In the genomic region with DNA sequence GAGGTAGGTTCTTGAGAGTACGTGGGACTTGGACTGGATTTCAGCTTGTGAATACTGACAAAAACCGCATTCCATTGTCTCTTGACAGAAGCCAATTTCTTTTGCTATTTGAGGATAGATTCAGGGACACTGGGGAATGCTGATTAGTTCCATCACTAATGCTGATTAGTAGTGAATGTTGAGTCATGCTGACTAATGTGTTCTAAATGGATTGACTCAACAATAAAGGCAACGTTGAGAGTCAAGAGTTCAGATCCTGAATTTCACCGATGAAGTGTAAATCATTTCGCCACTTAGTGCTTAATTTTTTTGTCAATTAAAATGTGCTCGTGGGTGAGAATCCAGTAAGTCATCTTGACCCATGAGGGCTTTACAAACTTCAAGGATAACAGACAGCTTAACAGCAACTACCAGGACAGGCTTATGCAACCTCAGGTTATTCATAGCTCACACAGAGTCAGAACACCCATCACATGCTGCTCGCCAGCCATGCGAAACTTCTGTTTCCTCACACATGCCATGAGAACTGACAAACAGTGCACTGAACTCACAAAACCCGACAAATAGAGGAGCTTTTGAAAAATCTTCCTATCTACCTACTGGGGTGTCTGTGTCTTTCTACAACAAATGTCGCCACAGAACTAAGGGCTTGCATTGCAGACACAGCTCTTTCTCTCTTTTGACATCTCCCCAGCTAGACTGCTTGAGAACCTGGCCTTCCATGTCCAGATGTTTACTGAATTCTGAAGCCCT, we compare ENCODE assay signal across 8 cellular contexts.
DNase-seq lines count a peak whose midpoint lies in the region; ATAC-seq, FAIRE-seq and TF ChIP-seq lines count a peak whose summit lies in the region.

No MANE protein-coding gene starts in this region.

- no peak overlapping the region for H2AFZ ChIP-seq in keratinocyte (ENCODE audit: control insufficient read depth, low read length)

- H3K9me3 ChIP-seq in A549: no peaks in the 10 kb centered on the region
- H3K9me3 ChIP-seq in keratinocyte (ENCODE audit: control insufficient read depth, low read depth, low read length): no peaks in the 10 kb centered on the region

- no peak overlapping the region for H3K4me3 Mint-ChIP-seq in stimulated activated naive CD8-positive, alpha-beta T cell treated with anti-CD3 and anti-CD28 coated beads, Interleukin-15, amount 100 ng/mL, for 72 hours

- no peak for TF ChIP-seq CTCF in A549 (IDR thresholded peaks at IDR 0.05)
- no peak for TF ChIP-seq CTCF in astrocyte of the cerebellum (IDR thresholded peaks at IDR 0.05; ENCODE audit: low read depth, low read length, missing control alignments)
- TF ChIP-seq CTCF in keratinocyte (optimal IDR thresholded peaks at IDR 0.05 in 1 of 3, IDR thresholded peaks at IDR 0.05 in 1 of 3, conservative IDR thresholded peaks at IDR 0.05 in 1 of 3; ENCODE audit: extremely low read depth in 1 of 3, insufficient read depth in 2 of 3, low read length in 3 of 3): no peak

- no peak for TF ChIP-seq EP300 in A549 (IDR thresholded peaks at IDR 0.05)

- H3K4me3 ChIP-seq in A549 (no peak overlapping the region), astrocyte of the cerebellum (ENCODE audit: low read depth, low read length) (no peak overlapping the region), keratinocyte (ENCODE audit: control insufficient read depth in 2 of 3, extremely low read depth in 1 of 3, insufficient read depth in 2 of 3, low read depth in 1 of 3, low read length in 3 of 3) (no peak overlapping the region)

- H3K4me2 ChIP-seq in A549 (peak overlapping the region; percentile 13), keratinocyte (ENCODE audit: control insufficient read depth, extremely low read depth, insufficient read depth, low read depth, low read length) (peak overlapping the region; percentile 39)

- H3K27me3 ChIP-seq in keratinocyte (ENCODE audit: control insufficient read depth, extremely low read depth, insufficient read depth, low read length): no peaks in the 10 kb centered on the region

- 69% methylated on average over 10 of the region's 10 CpGs for WGBS in A549 (ENCODE audit: missing lambda C conversion rate)

- no peak overlapping the region for H3K27ac Mint-ChIP-seq in stimulated activated naive CD8-positive, alpha-beta T cell treated with anti-CD3 and anti-CD28 coated beads, Interleukin-15, amount 100 ng/mL, for 72 hours

- DNase-seq in A549 (ENCODE audit: low read depth in 1 of 2, low spot score in 1 of 2) (peak in 1 of 2 experiments; percentile 51), astrocyte of the cerebellum (ENCODE audit: low read depth) (peak; percentile 85), keratinocyte (ENCODE audit: low read depth, low spot score) (peak; percentile 71), NCI-H69 (lab: John Stamatoyannopoulos, UW) (no peak), SW 1271 (lab: John Stamatoyannopoulos, UW) (no peak)
- no peak for DNase-seq in stimulated activated naive CD8-positive, alpha-beta T cell treated with anti-CD3 and anti-CD28 coated beads, Interleukin-15, amount 100 ng/mL, for 72 hours

- in situ Hi-C loops in astrocyte of the cerebellum (cut with HindIII; ENCODE audit: low sequenced_read_pairs): no loop called here

- FAIRE-seq in A549 (lab: Jason Lieb, UNC): no peak
- peak; percentile 80 for FAIRE-seq in keratinocyte (lab: Jason Lieb, UNC)

- peaks cover 31% of the 10 kb centered on the region for H3K4me1 Mint-ChIP-seq in stimulated activated naive CD8-positive, alpha-beta T cell treated with anti-CD3 and anti-CD28 coated beads, Interleukin-15, amount 100 ng/mL, for 72 hours

- CTCF ChIA-PET in A549 (lab: Yijun Ruan, JAX): interaction anchor here (1.0 to 1.6 kb wide), 2 partner anchors 41 to 340 kb away, joined by 3 read pairs; no protein-coding TSS in a partner anchor

- POLR2A ChIA-PET in A549 (lab: Yijun Ruan, JAX): interaction anchor here (0.5 to 1.0 kb wide), 4 partner anchors 17 to 317 kb away, joined by 3 to 12 read pairs (median 4); a partner anchor contains a TSS

- H3K36me3 ChIP-seq in keratinocyte (ENCODE audit: control insufficient read depth in 2 of 2, extremely low read depth in 1 of 2, insufficient read depth in 2 of 2, low read length in 2 of 2): no peaks in the 10 kb centered on the region

- TF ChIP-seq POLR2A in A549 (IDR thresholded peaks at IDR 0.05; ENCODE audit: low read length): no peak

- peak overlapping the region; percentile 62 to 83 for H3K27ac ChIP-seq in A549
- peak overlapping the region; percentile 85 for H3K27ac ChIP-seq in keratinocyte (ENCODE audit: control insufficient read depth, insufficient read depth, low read length)

- no peak for TF ChIP-seq RAD21 in A549 (conservative IDR thresholded peaks at IDR 0.05 in 1 of 2, IDR thresholded peaks at IDR 0.05 in 1 of 2)

- no peaks in the 10 kb centered on the region for H3K27me3 Mint-ChIP-seq in stimulated activated naive CD8-positive, alpha-beta T cell treated with anti-CD3 and anti-CD28 coated beads, Interleukin-15, amount 100 ng/mL, for 72 hours

- no peaks in the 10 kb centered on the region for H3K79me2 ChIP-seq in keratinocyte (ENCODE audit: control insufficient read depth, insufficient read depth, low read length)

- ATAC-seq in A549 (peak; percentile 44 to 65; a peak in 3 of 6 replicates), GM19035 (IDR thresholded peaks at IDR 0.05; ENCODE audit: unreplicated experiment) (peak; percentile 76), HG03439 (IDR thresholded peaks at IDR 0.05; ENCODE audit: unreplicated experiment) (peak; percentile 78)
- ATAC-seq in stimulated activated naive CD8-positive, alpha-beta T cell treated with anti-CD3 and anti-CD28 coated beads, Interleukin-15, amount 100 ng/mL, for 72 hours: peak; percentile 49

- no peaks in the 10 kb centered on the region for H3K9me1 ChIP-seq in keratinocyte (ENCODE audit: control insufficient read depth, extremely low read depth, insufficient read depth, low read length)

- H4K20me1 ChIP-seq in keratinocyte (ENCODE audit: control insufficient read depth, extremely low read depth, insufficient read depth, low read length): no peaks in the 10 kb centered on the region

- H3K9me3 Mint-ChIP-seq in stimulated activated naive CD8-positive, alpha-beta T cell treated with anti-CD3 and anti-CD28 coated beads, Interleukin-15, amount 100 ng/mL, for 72 hours: peaks cover 0 to 9% of the 10 kb centered on the region in 2 donors

- peaks cover 39% of the 10 kb centered on the region for H3K4me1 ChIP-seq in A549
- peaks cover 34% of the 10 kb centered on the region for H3K4me1 ChIP-seq in keratinocyte (ENCODE audit: control insufficient read depth, extremely low read depth, insufficient read depth, low read length)

- dilution Hi-C loops in keratinocyte (cut with MboI; ENCODE audit: extremely low pct_ligation_motif_present, low sequenced_read_pairs): no loop called here

- peak overlapping the region; percentile 49 for H3K9ac ChIP-seq in keratinocyte (ENCODE audit: control insufficient read depth, extremely low read depth, insufficient read depth, low read length)

TF ChIP-seq in A549, 52 proteins besides CTCF, POLR2A, EP300 and RAD21 (continues in another document):
- TF ChIP-seq, protein P1, sequence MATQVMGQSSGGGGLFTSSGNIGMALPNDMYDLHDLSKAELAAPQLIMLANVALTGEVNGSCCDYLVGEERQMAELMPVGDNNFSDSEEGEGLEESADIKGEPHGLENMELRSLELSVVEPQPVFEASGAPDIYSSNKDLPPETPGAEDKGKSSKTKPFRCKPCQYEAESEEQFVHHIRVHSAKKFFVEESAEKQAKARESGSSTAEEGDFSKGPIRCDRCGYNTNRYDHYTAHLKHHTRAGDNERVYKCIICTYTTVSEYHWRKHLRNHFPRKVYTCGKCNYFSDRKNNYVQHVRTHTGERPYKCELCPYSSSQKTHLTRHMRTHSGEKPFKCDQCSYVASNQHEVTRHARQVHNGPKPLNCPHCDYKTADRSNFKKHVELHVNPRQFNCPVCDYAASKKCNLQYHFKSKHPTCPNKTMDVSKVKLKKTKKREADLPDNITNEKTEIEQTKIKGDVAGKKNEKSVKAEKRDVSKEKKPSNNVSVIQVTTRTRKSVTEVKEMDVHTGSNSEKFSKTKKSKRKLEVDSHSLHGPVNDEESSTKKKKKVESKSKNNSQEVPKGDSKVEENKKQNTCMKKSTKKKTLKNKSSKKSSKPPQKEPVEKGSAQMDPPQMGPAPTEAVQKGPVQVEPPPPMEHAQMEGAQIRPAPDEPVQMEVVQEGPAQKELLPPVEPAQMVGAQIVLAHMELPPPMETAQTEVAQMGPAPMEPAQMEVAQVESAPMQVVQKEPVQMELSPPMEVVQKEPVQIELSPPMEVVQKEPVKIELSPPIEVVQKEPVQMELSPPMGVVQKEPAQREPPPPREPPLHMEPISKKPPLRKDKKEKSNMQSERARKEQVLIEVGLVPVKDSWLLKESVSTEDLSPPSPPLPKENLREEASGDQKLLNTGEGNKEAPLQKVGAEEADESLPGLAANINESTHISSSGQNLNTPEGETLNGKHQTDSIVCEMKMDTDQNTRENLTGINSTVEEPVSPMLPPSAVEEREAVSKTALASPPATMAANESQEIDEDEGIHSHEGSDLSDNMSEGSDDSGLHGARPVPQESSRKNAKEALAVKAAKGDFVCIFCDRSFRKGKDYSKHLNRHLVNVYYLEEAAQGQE (IDR thresholded peaks at IDR 0.05): no peak
- no peak for TF ChIP-seq HDAC2 (IDR thresholded peaks at IDR 0.05)
- no peak for TF ChIP-seq PHF8 (IDR thresholded peaks at IDR 0.05; ENCODE audit: borderline replicate concordance, low read depth)
- no peak for TF ChIP-seq RARB (CRISPR knock-in tag; IDR thresholded peaks at IDR 0.05)
- TF ChIP-seq ZC3H11A (IDR thresholded peaks at IDR 0.05): no peak
- TF ChIP-seq, protein P2, sequence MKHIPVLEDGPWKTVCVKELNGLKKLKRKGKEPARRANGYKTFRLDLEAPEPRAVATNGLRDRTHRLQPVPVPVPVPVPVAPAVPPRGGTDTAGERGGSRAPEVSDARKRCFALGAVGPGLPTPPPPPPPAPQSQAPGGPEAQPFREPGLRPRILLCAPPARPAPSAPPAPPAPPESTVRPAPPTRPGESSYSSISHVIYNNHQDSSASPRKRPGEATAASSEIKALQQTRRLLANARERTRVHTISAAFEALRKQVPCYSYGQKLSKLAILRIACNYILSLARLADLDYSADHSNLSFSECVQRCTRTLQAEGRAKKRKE (CRISPR knock-in tag; IDR thresholded peaks at IDR 0.05; ENCODE audit: low read depth): no peak
- TF ChIP-seq, protein P3, sequence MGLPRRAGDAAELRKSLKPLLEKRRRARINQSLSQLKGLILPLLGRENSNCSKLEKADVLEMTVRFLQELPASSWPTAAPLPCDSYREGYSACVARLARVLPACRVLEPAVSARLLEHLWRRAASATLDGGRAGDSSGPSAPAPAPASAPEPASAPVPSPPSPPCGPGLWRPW (IDR thresholded peaks at IDR 0.05): no peak
- no peak for TF ChIP-seq RFX5 (IDR thresholded peaks at IDR 0.05)
- TF ChIP-seq FOSL2 (IDR thresholded peaks at IDR 0.05): no peak
- TF ChIP-seq FOSL2 (CRISPR knock-in tag; IDR thresholded peaks at IDR 0.05): peak; percentile 54
- TF ChIP-seq RCOR1 (IDR thresholded peaks at IDR 0.05; ENCODE audit: low read depth, low read length): no peak

Comparison
In these comparisons a context has a peak if more than half of its experiments do, and no peak if none do; other contexts are left out.
1. DNase-seq: peak in astrocyte of the cerebellum (single experiment) and keratinocyte (single experiment); none in stimulated activated naive CD8-positive, alpha-beta T cell treated with anti-CD3 and anti-CD28 coated beads, Interleukin-15, amount 100 ng/mL, for 72 hours (0 of 2), NCI-H69 (single experiment) and SW 1271 (0 of 2).
2. Peak in every context shown above with its lines, with median percentiles within 50 percentile points of each other: ATAC-seq.